In the genomic region with DNA sequence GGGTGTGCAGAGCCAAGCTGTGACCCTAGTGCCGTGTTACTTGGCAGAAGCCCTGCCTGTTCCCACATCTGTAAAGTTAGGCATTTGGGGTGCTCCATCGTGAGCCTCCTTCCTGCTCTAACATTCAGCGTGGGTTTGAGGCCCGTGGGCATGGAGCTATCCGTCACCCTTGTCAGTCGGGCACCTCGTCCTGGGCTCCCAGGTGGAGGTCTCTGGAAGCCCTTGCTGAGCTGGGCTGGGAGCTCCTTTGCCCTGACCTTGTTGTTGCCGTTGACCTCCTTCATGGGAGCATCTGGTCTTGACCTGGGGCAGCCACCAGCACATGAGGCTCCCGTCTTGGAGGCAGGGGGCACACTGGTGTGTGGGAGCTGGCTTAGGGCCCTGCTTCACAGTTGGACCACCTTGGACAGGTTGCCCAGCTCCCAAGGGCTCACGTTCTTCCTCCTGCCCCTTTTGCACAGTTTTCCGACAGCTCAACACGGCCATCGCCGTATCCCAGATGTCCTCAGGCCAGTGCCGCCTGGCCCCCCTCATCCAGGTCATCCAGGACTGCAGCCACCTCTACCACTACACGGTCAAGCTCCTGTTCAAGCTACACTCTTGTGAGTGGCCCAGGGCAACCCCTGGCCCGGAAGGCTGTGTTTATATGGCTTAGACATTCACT, we compare ENCODE assay signal across 24 cellular contexts. TPM values are rescaled to one million over a fixed set of nuclear protein-coding genes. Genes with fewer than 3 reads are reported as not detected.
A peak's percentile ranks its signal among the peaks of the same experiment; 100 is the strongest.
DNase-seq lines count a peak whose midpoint lies in the region; ATAC-seq and TF ChIP-seq lines count a peak whose summit lies in the region.
"Had no signal": no experiment of that assay in that cellular context is flagged by ENCODE, and none has a peak within 500 bp of the region (broad histone marks: within the 10 kb centered on the region; RNA-seq: fewer than 3 reads in every experiment).

No MANE protein-coding gene starts in this region.

- H3K9me3 ChIP-seq in right atrium auricular region (no peaks in the 10 kb centered on the region), heart left ventricle (no peaks in the 10 kb centered on the region), prostate gland (no peaks in the 10 kb centered on the region), aorta (ENCODE audit: control insufficient read depth, low read length) (no peaks in the 10 kb centered on the region)
- H3K9me3 ChIP-seq: sigmoid colon, SJSA1, transverse colon had no signal

- no peak for TF ChIP-seq CTCF in right atrium auricular region (IDR thresholded peaks at IDR 0.05)
- no peak for TF ChIP-seq CTCF in heart left ventricle (IDR thresholded peaks at IDR 0.05)
- TF ChIP-seq CTCF in dorsolateral prefrontal cortex (IDR thresholded peaks at IDR 0.05 in 54 of 56, conservative IDR thresholded peaks at IDR 0.05 in 2 of 56; ENCODE audit: low read depth in 1 of 56, partially characterized antibody in 56 of 56): no peak
- no peak for TF ChIP-seq CTCF in prostate gland (IDR thresholded peaks at IDR 0.05)

- intact Hi-C loops in heart left ventricle (cut with DNase I): no loop called here
- intact Hi-C loops in dorsolateral prefrontal cortex (cut with DNase I): loop anchor here in 1 of 2 donors (10.0 kb wide), 1 partner anchor 59 kb away; no protein-coding TSS in a partner anchor
- intact Hi-C loops in prostate gland (cut with DNase I): no loop called here
- intact Hi-C loops in aorta (cut with DNase I): no loop called here

- no peak for ATAC-seq in heart left ventricle
- no peak for ATAC-seq in aorta (ENCODE audit: low FRiP score)
- ATAC-seq in GM18505 (IDR thresholded peaks at IDR 0.05; ENCODE audit: unreplicated experiment): no peak
- ATAC-seq: CD8-positive, alpha-beta T cell; HepG2; stimulated activated effector memory CD8-positive, alpha-beta T cell treated with anti-CD3 and anti-CD28 coated beads, Interleukin-12 subunit alpha, Interleukin-12 subunit beta, amount 100 ng/mL, for 72 hours had no signal

- H3K4me1 ChIP-seq in right atrium auricular region (peaks cover 0 to 47% of the 10 kb centered on the region in 2 donors), heart left ventricle (peaks cover 0 to 42% (median 16%) of the 10 kb centered on the region in 12 donors), prostate gland (replicated peaks) (no peaks in the 10 kb centered on the region), aorta (ENCODE audit: control insufficient read depth in 1 of 2, insufficient read depth in 2 of 2, low read length in 2 of 2) (no peaks in the 10 kb centered on the region)

- H3K27ac ChIP-seq in right atrium auricular region: peak overlapping the region; percentile 47 to 74
- H3K27ac ChIP-seq in heart left ventricle: no peak overlapping the region
- H3K27ac ChIP-seq in dorsolateral prefrontal cortex: peak overlapping the region; percentile 77 to 99 (median 94)
- H3K27ac ChIP-seq in prostate gland: peak overlapping the region; percentile 36 to 43
- H3K27ac ChIP-seq in aorta (ENCODE audit: low read depth in 1 of 2, low read length in 2 of 2): peak overlapping the region; percentile 15 to 43
- H3K27ac ChIP-seq: SJSA1, transverse colon had no signal

- H3K27me3 ChIP-seq in right atrium auricular region (no peaks in the 10 kb centered on the region), heart left ventricle (no peaks in the 10 kb centered on the region), dorsolateral prefrontal cortex (no peaks in the 10 kb centered on the region), prostate gland (replicated peaks; ENCODE audit: insufficient read depth) (no peaks in the 10 kb centered on the region), aorta (ENCODE audit: control insufficient read depth in 1 of 2, insufficient read depth in 2 of 2, low read length in 1 of 2) (no peaks in the 10 kb centered on the region)
- H3K27me3 ChIP-seq: sigmoid colon, SJSA1, transverse colon had no signal

- no peak overlapping the region for H3K4me3 ChIP-seq in right atrium auricular region
- no peak overlapping the region for H3K4me3 ChIP-seq in heart left ventricle
- H3K4me3 ChIP-seq in dorsolateral prefrontal cortex: no peak overlapping the region
- no peak overlapping the region for H3K4me3 ChIP-seq in prostate gland
- no peak overlapping the region for H3K4me3 ChIP-seq in aorta (ENCODE audit: low read length in 2 of 2)
- H3K4me3 ChIP-seq: SJSA1, transverse colon had no signal

- TF ChIP-seq POLR2A in heart left ventricle (IDR thresholded peaks at IDR 0.05) (no peak), prostate gland (IDR thresholded peaks at IDR 0.05) (no peak), GM18505 (IDR thresholded peaks at IDR 0.05; ENCODE audit: borderline replicate concordance, extremely low read depth, insufficient read depth, insufficient read length) (no peak)

- DNase-seq in right atrium auricular region (ENCODE audit: low spot score) (no peak), heart left ventricle (no peak), dorsolateral prefrontal cortex (peak in 1 of 10 donors; percentile 18), prostate gland (ENCODE audit: low spot score) (no peak), aorta (no peak), cerebellar cortex (ENCODE audit: low spot score) (no peak)
- DNase-seq in stimulated activated naive CD4-positive, alpha-beta T cell (lab: John Stamatoyannopoulos, UW): no peak
- DNase-seq: activated CD4-positive, alpha-beta memory T cell treated with anti-CD3 and anti-CD28 coated beads for 36 hours; activated CD4-positive, CD25-positive, alpha-beta regulatory T cell treated with anti-CD3 and anti-CD28 coated beads, Interleukin-2, amount 50 U/mL, for 72 hours; activated CD8-positive, alpha-beta memory T cell treated with anti-CD3 and anti-CD28 coated beads, Interleukin-2, amount 50 U/mL, for 48 hours; cerebellar nuclear complex; erythroblast; NCI-H1694 treated with DMSO at 0.1 percent for 48 hours; NCI-H2171 treated with DMSO at 0.1 percent for 48 hours; NCI-H526; sigmoid colon; stimulated activated CD4-positive, alpha-beta T cell treated with anti-CD3 and anti-CD28 coated beads, Interleukin-4, amount 100 ng/mL, for 24 hours; T-helper 1 cell; transverse colon had no signal

- WGBS in heart left ventricle, 4 donors: 86 to 95% (median 88%) methylated on average over 15 to 17 of the region's 17 CpGs
- 71% methylated on average over 17 of the region's 17 CpGs for WGBS in prostate gland
- 79 to 83% methylated on average over 16 to 17 of the region's 17 CpGs for WGBS in aorta, 2 donors

- H3K36me3 ChIP-seq in right atrium auricular region (peaks cover 26% of the 10 kb centered on the region), heart left ventricle (peaks cover 0 to 27% (median 6%) of the 10 kb centered on the region in 9 donors), prostate gland (peaks cover 0 to 10% of the 10 kb centered on the region in 2 donors), aorta (ENCODE audit: control insufficient read depth in 1 of 2, insufficient read depth in 2 of 2, low read length in 1 of 2) (no peaks in the 10 kb centered on the region)
- H3K36me3 ChIP-seq: sigmoid colon, transverse colon had no signal

RNA-seq across cellular contexts. Expression of gene HIP1R, which starts 18.5 kb away (rescaled TPM):
- total RNA-seq in right atrium auricular region (10 to 100 TPM; 32.4 to 43.8 TPM), heart left ventricle (10 to 100 TPM; 14.9 to 49.5 (median 19.6) TPM), dorsolateral prefrontal cortex (100 to 1,000 TPM in 104 of 120 experiments, 10 to 100 TPM in 16; 38.9 to 309 (median 147) TPM), prostate gland (10 to 100 TPM; 45.1 to 79.3 TPM), aorta (10 to 100 TPM; 25.4 to 26.6 TPM)
- polyA plus RNA-seq in heart left ventricle (10 to 100 TPM; 19.1 to 31.4 TPM), aorta (100 to 1,000 TPM in 1 of 2 donors, 10 to 100 TPM in 1; 33.7 to 101 TPM)

RNA-seq across cellular contexts. Expression of gene VPS37B, which starts 42.2 kb away (rescaled TPM):
- total RNA-seq in right atrium auricular region (10 to 100 TPM; 28.5 to 41.1 TPM), heart left ventricle (10 to 100 TPM; 14.5 to 51.2 (median 22.7) TPM), dorsolateral prefrontal cortex (10 to 100 TPM; 15.8 to 35.3 (median 22.0) TPM), prostate gland (10 to 100 TPM; 37.6 to 67.7 TPM), aorta (10 to 100 TPM; 27.1 to 36.4 TPM)
- polyA plus RNA-seq in heart left ventricle (10 to 100 TPM; 17.4 to 21.7 TPM), aorta (10 to 100 TPM in 1 of 2 donors, 1 to 10 TPM in 1; 7.4 to 17.6 TPM)

Comparison
In these comparisons a context has a peak if more than half of its experiments do, and no peak if none do; other contexts are left out.
1. H3K27ac ChIP-seq: peak in right atrium auricular region (2 of 2), dorsolateral prefrontal cortex (59 of 59), prostate gland (2 of 2) and aorta (2 of 2); none in heart left ventricle (0 of 12).